36 cellular contexts compared by ENCODE assay signal in genomic region chr2:31822587-31822986, GRCh38.
"Had no signal": no experiment of that assay in that cellular context is flagged by ENCODE, and none has a peak within 500 bp of the region (broad histone marks: within the 10 kb centered on the region; RNA-seq: fewer than 3 reads in every experiment).

No MANE protein-coding gene starts in this region.

- H3K27me3 ChIP-seq: ascending aorta, cardiac muscle cell, Peyer's patch, SJSA1 had no signal

- H3K27ac Mint-ChIP-seq: activated CD4-positive, alpha-beta memory T cell treated with anti-CD3 and anti-CD28 coated beads, Interleukin-2, amount 10 ng/mL, durations not matched to agents 7 days and 5 days; activated CD8-positive, alpha-beta memory T cell treated with anti-CD3 and anti-CD28 coated beads, Interleukin-2, amount 10 ng/mL, durations not matched to agents 7 days and 5 days; activated naive CD4-positive, alpha-beta T cell treated with anti-CD3 and anti-CD28 coated beads, Interleukin-2, amount 50 U/mL, for 24 hours; activated naive CD8-positive, alpha-beta T cell treated with anti-CD3 and anti-CD28 coated beads, Interleukin-2, amount 10 ng/mL, durations not matched to agents 7 days and 5 days; activated T-helper 2 cell treated with anti-CD3 and anti-CD28 coated beads, Interferon-gamma antibody, Interleukin-2, Interleukin-4, amounts not matched to agents 10 μg/mL and 5 μg/mL and 100 μg/mL, durations not matched to agents 14 hours and 24 hours and 36 hours; T-cell; T-helper 17 cell had no signal

- H3K4me1 ChIP-seq: ascending aorta, Peyer's patch, SJSA1 had no signal

- DNase-seq: activated CD4-positive, alpha-beta memory T cell treated with anti-CD3 and anti-CD28 coated beads, Interleukin-2, amount 10 ng/mL, durations not matched to agents 7 days and 5 days; activated CD4-positive, alpha-beta T cell treated with anti-CD3 and anti-CD28 coated beads for 1 hour; activated CD4-positive, alpha-beta T cell treated with anti-CD3 and anti-CD28 coated beads for 48 hours; activated CD4-positive, CD25-positive, alpha-beta regulatory T cell; activated CD8-positive, alpha-beta memory T cell treated with anti-CD3 and anti-CD28 coated beads for 24 hours; activated CD8-positive, alpha-beta memory T cell treated with anti-CD3 and anti-CD28 coated beads, Interleukin-2, amount 10 ng/mL, durations not matched to agents 7 days and 5 days; activated gamma-delta T cell; activated naive CD4-positive, alpha-beta T cell treated with Interleukin-2 at 50 U/mL for 16 hours; activated naive CD8-positive, alpha-beta T cell treated with anti-CD3 and anti-CD28 coated beads, Interleukin-2, amount 10 ng/mL, durations not matched to agents 7 days and 5 days; activated T-cell treated with anti-CD3 and anti-CD28 coated beads, Interleukin-2, amount 50 U/mL, for 1 hour; amygdala; NCI-H1105 treated with DMSO at 0.1 percent for 48 hours; NCI-H1436; NCI-H1694; NCI-H1930; NCI-H2081 treated with DMSO at 0.1 percent for 48 hours; NCI-H226; NCI-H446 treated with DMSO at 0.1 percent for 48 hours; NCI-H524; NCI-H69; NCI-H82; PC-3; Peyer's patch; RPMI8226; SHP77 treated with DMSO at 0.1 percent for 48 hours; T-cell; T-helper 17 cell had no signal

- H3K4me2 ChIP-seq: KMS-11 had no signal

- H3K9ac ChIP-seq: KMS-11 had no signal

- H3K9me3 ChIP-seq: SJSA1 had no signal

- H3K36me3 ChIP-seq: ascending aorta, cardiac muscle cell, Peyer's patch, SJSA1 had no signal

- H3K4me3 Mint-ChIP-seq: activated CD4-positive, alpha-beta memory T cell treated with anti-CD3 and anti-CD28 coated beads, Interleukin-2, amount 10 ng/mL, durations not matched to agents 7 days and 5 days; activated CD8-positive, alpha-beta memory T cell treated with anti-CD3 and anti-CD28 coated beads, Interleukin-2, amount 10 ng/mL, durations not matched to agents 7 days and 5 days; activated naive CD4-positive, alpha-beta T cell treated with anti-CD3 and anti-CD28 coated beads, Interleukin-2, amount 50 U/mL, for 24 hours; activated naive CD8-positive, alpha-beta T cell treated with anti-CD3 and anti-CD28 coated beads, Interleukin-2, amount 10 ng/mL, durations not matched to agents 7 days and 5 days; central memory CD8-positive, alpha-beta T cell; T-cell; T-helper 17 cell had no signal

- H3K4me3 ChIP-seq: ascending aorta, cardiac muscle cell, Peyer's patch, SJSA1 had no signal

- H3K27me3 Mint-ChIP-seq: activated CD4-positive, alpha-beta memory T cell treated with anti-CD3 and anti-CD28 coated beads, Interleukin-2, amount 10 ng/mL, durations not matched to agents 7 days and 5 days; T-helper 17 cell had no signal

- H3K27ac ChIP-seq: ascending aorta, cardiac muscle cell, KMS-11, Peyer's patch, SJSA1, VCaP had no signal

- H3K4me1 Mint-ChIP-seq: activated CD4-positive, alpha-beta memory T cell treated with anti-CD3 and anti-CD28 coated beads, Interleukin-2, amount 10 ng/mL, durations not matched to agents 7 days and 5 days; activated CD8-positive, alpha-beta memory T cell treated with anti-CD3 and anti-CD28 coated beads, Interleukin-2, amount 10 ng/mL, durations not matched to agents 7 days and 5 days; activated naive CD4-positive, alpha-beta T cell treated with anti-CD3 and anti-CD28 coated beads, Interleukin-2, amount 50 U/mL, for 24 hours; activated naive CD8-positive, alpha-beta T cell treated with anti-CD3 and anti-CD28 coated beads, Interleukin-2, amount 10 ng/mL, durations not matched to agents 7 days and 5 days; central memory CD8-positive, alpha-beta T cell; T-cell; T-helper 17 cell had no signal

- ATAC-seq: activated CD8-positive, alpha-beta memory T cell treated with anti-CD3 and anti-CD28 coated beads, Interleukin-2, amount 10 ng/mL, durations not matched to agents 7 days and 5 days; PC-3; SK-N-SH treated with all-trans-retinoic acid at 6 μM for 48 hours; T-cell; T-helper 17 cell had no signal
